In the genomic region with DNA sequence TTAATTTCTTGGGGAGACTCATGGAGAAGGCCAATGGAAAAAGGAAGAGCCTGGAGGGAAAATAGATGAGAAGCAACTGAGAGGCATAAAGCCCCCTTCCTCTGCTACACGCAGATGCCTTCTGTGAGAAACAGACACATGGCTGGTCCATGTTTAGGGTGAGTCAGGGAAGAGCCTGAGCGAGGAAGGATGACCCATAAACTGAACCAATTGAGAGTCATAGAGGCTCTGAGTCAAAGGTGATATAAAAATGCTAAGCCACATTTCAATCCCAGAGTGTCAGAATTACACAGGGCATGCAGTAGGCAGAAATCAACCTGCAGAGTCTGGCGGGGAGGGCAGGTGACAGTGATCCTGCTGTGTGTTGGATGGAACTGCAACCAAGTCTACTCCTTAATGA, we compare ENCODE assay signal across 1 cellular context.
TF ChIP-seq lines count a peak whose summit lies in the region.

No MANE protein-coding gene starts in this region.

TF ChIP-seq in IMR-90, 13 proteins besides CTCF, POLR2A, EP300 and RAD21:
- no peak for TF ChIP-seq RCOR1 (IDR thresholded peaks at IDR 0.05; ENCODE audit: insufficient replicate concordance, low read length)
- TF ChIP-seq MAZ (IDR thresholded peaks at IDR 0.05; ENCODE audit: borderline replicate concordance, low read depth, low read length): no peak
- no peak for TF ChIP-seq MXI1 (IDR thresholded peaks at IDR 0.05; ENCODE audit: borderline replicate concordance, low read depth, low read length)
- no peak for TF ChIP-seq BHLHE40 (IDR thresholded peaks at IDR 0.05; ENCODE audit: low read depth, low read length)
- no peak for TF ChIP-seq CHD1 (IDR thresholded peaks at IDR 0.05; ENCODE audit: low read depth, low read length)
- no peak for TF ChIP-seq USF2 (IDR thresholded peaks at IDR 0.05; ENCODE audit: low read depth, low read length)
- TF ChIP-seq ELK1 (IDR thresholded peaks at IDR 0.05; ENCODE audit: borderline replicate concordance, low read depth, low read length): no peak
- no peak for TF ChIP-seq NFE2L2 (IDR thresholded peaks at IDR 0.05; ENCODE audit: low read depth, low read length)
- no peak for TF ChIP-seq CEBPB (IDR thresholded peaks at IDR 0.05; ENCODE audit: low read depth, low read length)
